Comparison of ENCODE assay signal across 11 cellular contexts in genomic region chr18:3401669-3402620, GRCh38. TPM values are rescaled to one million over a fixed set of nuclear protein-coding genes. Genes with fewer than 3 reads are reported as not detected.
A peak's percentile ranks its signal among the peaks of the same experiment; 100 is the strongest.
DNase-seq lines count a peak whose midpoint lies in the region; ATAC-seq lines count a peak whose summit lies in the region.
"Had no signal": no experiment of that assay in that cellular context is flagged by ENCODE, and none has a peak within 500 bp of the region (broad histone marks: within the 10 kb centered on the region; RNA-seq: fewer than 3 reads in every experiment).

No MANE protein-coding gene starts in this region.

- ATAC-seq in GM18511 (IDR thresholded peaks at IDR 0.05; ENCODE audit: unreplicated experiment) (peak; percentile 91), GM21515 (IDR thresholded peaks at IDR 0.05; ENCODE audit: unreplicated experiment) (peak; percentile 87), HG03139 (IDR thresholded peaks at IDR 0.05; ENCODE audit: unreplicated experiment) (peak; percentile 75)
- ATAC-seq in effector memory CD8-positive, alpha-beta T cell (replicated peaks), result peak; percentile 41

- H3K36me3 Mint-ChIP-seq in effector memory CD8-positive, alpha-beta T cell (ENCODE audit: insufficient read depth), result no peaks in the 10 kb centered on the region
- H3K36me3 Mint-ChIP-seq in activated T-helper 2 cell treated with anti-CD3 and anti-CD28 coated beads, Interferon-gamma antibody, Interleukin-2, Interleukin-4, amounts not matched to agents 10 μg/mL and 5 μg/mL and 100 μg/mL, durations not matched to agents 14 hours and 24 hours and 36 hours (ENCODE audit: low read depth), result no peaks in the 10 kb centered on the region

- H3K27me3 Mint-ChIP-seq in effector memory CD8-positive, alpha-beta T cell, result peaks cover 0 to 7% of the 10 kb centered on the region in 2 donors
- no peaks in the 10 kb centered on the region for H3K27me3 Mint-ChIP-seq in activated T-helper 2 cell treated with anti-CD3 and anti-CD28 coated beads, Interferon-gamma antibody, Interleukin-2, Interleukin-4, amounts not matched to agents 10 μg/mL and 5 μg/mL and 100 μg/mL, durations not matched to agents 14 hours and 24 hours and 36 hours (ENCODE audit: low read depth)

- peaks cover 4 to 9% of the 10 kb centered on the region in 2 donors for H3K4me1 Mint-ChIP-seq in effector memory CD8-positive, alpha-beta T cell (ENCODE audit: low read depth in 2 of 2)
- H3K4me1 Mint-ChIP-seq in activated T-helper 2 cell treated with anti-CD3 and anti-CD28 coated beads, Interferon-gamma antibody, Interleukin-2, Interleukin-4, amounts not matched to agents 10 μg/mL and 5 μg/mL and 100 μg/mL, durations not matched to agents 14 hours and 24 hours and 36 hours (ENCODE audit: low read depth), result peaks cover 3% of the 10 kb centered on the region

- intact Hi-C loops in activated T-helper 2 cell treated with anti-CD3 and anti-CD28 coated beads, Interferon-gamma antibody, Interleukin-2, Interleukin-4, amounts not matched to agents 10 μg/mL and 5 μg/mL and 100 μg/mL, durations not matched to agents 14 hours and 24 hours and 36 hours (cut with micrococcal nuclease), result no loop called here

- DNase-seq in effector memory CD8-positive, alpha-beta T cell, result no peak
- no peak for DNase-seq in activated T-helper 2 cell treated with anti-CD3 and anti-CD28 coated beads, Interferon-gamma antibody, Interleukin-2, Interleukin-4, amounts not matched to agents 10 μg/mL and 5 μg/mL and 100 μg/mL, durations not matched to agents 14 hours and 24 hours and 36 hours (ENCODE audit: low spot score)
- DNase-seq in NCI-H1092 (lab: John Stamatoyannopoulos, UW), result no peak
- DNase-seq in foreskin melanocyte, result no peak
- no peak for DNase-seq in NCI-H748 treated with DMSO at 0.1 percent for 48 hours (lab: John Stamatoyannopoulos, UW)
- DNase-seq: DMS79, NCI-H345 had no signal

- H3K4me3 Mint-ChIP-seq in effector memory CD8-positive, alpha-beta T cell, result no peak overlapping the region
- no peak overlapping the region for H3K4me3 Mint-ChIP-seq in activated T-helper 2 cell treated with anti-CD3 and anti-CD28 coated beads, Interferon-gamma antibody, Interleukin-2, Interleukin-4, amounts not matched to agents 10 μg/mL and 5 μg/mL and 100 μg/mL, durations not matched to agents 14 hours and 24 hours and 36 hours (ENCODE audit: low read depth)
- H3K4me3 Mint-ChIP-seq: T-helper 1 cell treated with Interleukin-12 subunit alpha and Interleukin-12 subunit beta and Interleukin-4 antibody, amounts not matched to agents 30 μg/mL and 1 μg/mL, for 36 hours had no signal

- H3K27ac Mint-ChIP-seq in effector memory CD8-positive, alpha-beta T cell, result no peak overlapping the region
- H3K27ac Mint-ChIP-seq in activated T-helper 2 cell treated with anti-CD3 and anti-CD28 coated beads, Interferon-gamma antibody, Interleukin-2, Interleukin-4, amounts not matched to agents 10 μg/mL and 5 μg/mL and 100 μg/mL, durations not matched to agents 14 hours and 24 hours and 36 hours, result no peak overlapping the region
- H3K27ac Mint-ChIP-seq: T-helper 1 cell treated with Interleukin-12 subunit alpha and Interleukin-12 subunit beta and Interleukin-4 antibody, amounts not matched to agents 30 μg/mL and 1 μg/mL, for 36 hours had no signal

- peaks cover 0 to 3% of the 10 kb centered on the region in 2 donors for H3K9me3 Mint-ChIP-seq in effector memory CD8-positive, alpha-beta T cell
- H3K9me3 Mint-ChIP-seq in activated T-helper 2 cell treated with anti-CD3 and anti-CD28 coated beads, Interferon-gamma antibody, Interleukin-2, Interleukin-4, amounts not matched to agents 10 μg/mL and 5 μg/mL and 100 μg/mL, durations not matched to agents 14 hours and 24 hours and 36 hours, result no peaks in the 10 kb centered on the region

RNA-seq across cellular contexts. Expression of gene TGIF1, which starts 48.0 kb away (rescaled TPM):
- 53.4 and 53.5 TPM in 2 replicates for total RNA-seq in activated T-helper 2 cell treated with anti-CD3 and anti-CD28 coated beads, Interferon-gamma antibody, Interleukin-2, Interleukin-4, amounts not matched to agents 10 μg/mL and 5 μg/mL and 100 μg/mL, durations not matched to agents 14 hours and 24 hours and 36 hours

Comparison
In these comparisons a context has a peak if more than half of its experiments do, and no peak if none do; other contexts are left out.
1. ATAC-seq: peak in every context shown above with its lines; median percentile 91 in GM18511; 87 in GM21515; 75 in HG03139; 41 in effector memory CD8-positive, alpha-beta T cell.